ENCODE assay signal across 8 cellular contexts in the genomic region with DNA sequence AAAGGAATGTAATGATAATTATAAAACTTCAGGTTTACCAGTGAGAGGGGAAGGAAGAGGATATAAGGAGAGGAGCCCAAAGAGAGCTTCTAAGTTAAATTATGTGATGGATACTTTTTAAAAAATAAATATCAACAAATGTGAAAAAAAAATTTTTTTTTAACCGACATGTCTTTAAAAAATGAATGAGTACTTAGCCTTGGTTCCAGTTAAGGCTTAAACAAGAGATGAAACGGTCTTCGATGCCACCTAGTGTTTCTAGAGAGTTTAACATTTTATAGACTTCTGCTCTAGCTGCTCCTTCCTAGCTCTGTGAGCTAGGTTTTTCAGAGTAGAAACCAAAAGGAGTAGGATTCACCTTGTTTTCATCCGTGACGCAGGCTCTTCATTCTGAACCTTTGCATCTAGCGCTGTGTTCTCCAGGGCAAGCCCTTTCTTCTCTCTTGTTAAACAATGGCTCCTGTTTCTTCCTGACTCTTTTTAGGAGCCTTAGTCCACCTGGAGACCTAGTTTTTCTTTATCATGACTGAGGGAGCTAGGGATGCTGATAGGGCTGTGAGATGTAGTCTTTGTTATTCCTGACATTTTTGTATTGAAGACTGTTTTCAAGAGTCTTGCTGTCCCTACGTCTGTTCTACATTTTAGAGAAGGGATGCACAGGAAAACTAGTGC. TPM values are rescaled to one million over a fixed set of nuclear protein-coding genes. Genes with fewer than 3 reads are reported as not detected.
A peak's percentile ranks its signal among the peaks of the same experiment; 100 is the strongest.
DNase-seq lines count a peak whose midpoint lies in the region; ATAC-seq and TF ChIP-seq lines count a peak whose summit lies in the region.

No MANE protein-coding gene starts in this region.

- ATAC-seq in right cardiac atrium (peak; percentile 58 to 62), GM21447 (IDR thresholded peaks at IDR 0.05; ENCODE audit: unreplicated experiment) (no peak), GM19351 (IDR thresholded peaks at IDR 0.05; ENCODE audit: unreplicated experiment) (no peak)

- H3K9me3 ChIP-seq in right cardiac atrium (ENCODE audit: control insufficient read depth, low read length) (no peaks in the 10 kb centered on the region), spleen (no peaks in the 10 kb centered on the region)

- TF ChIP-seq CTCF in 22Rv1 (IDR thresholded peaks at IDR 0.05) (peak; percentile 71), GM10266 (IDR thresholded peaks at IDR 0.05; ENCODE audit: control insufficient read depth, insufficient read depth, low read depth, missing control alignments) (peak; percentile 41), VCaP (conservative IDR thresholded peaks at IDR 0.05) (peak; percentile 81), spleen (IDR thresholded peaks at IDR 0.05 in 8 of 11, conservative IDR thresholded peaks at IDR 0.05 in 3 of 11) (peak in 8 of 11 experiments; percentile 9 to 46 (median 38))

- no peak for TF ChIP-seq POLR2A in spleen (IDR thresholded peaks at IDR 0.05)

- H3K4me1 ChIP-seq in right cardiac atrium (ENCODE audit: control insufficient read depth, insufficient read depth, low read length), result no peaks in the 10 kb centered on the region
- no peaks in the 10 kb centered on the region for H3K4me1 ChIP-seq in spleen

- H3K27ac ChIP-seq in 22Rv1 (no peak overlapping the region), VCaP (no peak overlapping the region), right cardiac atrium (ENCODE audit: low read length) (no peak overlapping the region), spleen (no peak overlapping the region)

- DNase-seq in GM10266 (ENCODE audit: extremely low spot score) (peak; percentile 63), NCI-H1694 treated with DMSO at 0.1 percent for 48 hours (lab: John Stamatoyannopoulos, UW) (peak; percentile 79), right cardiac atrium (no peak), spleen (no peak)

- WGBS in right cardiac atrium, result 51% methylated on average over 7 of the region's 7 CpGs
- WGBS in spleen, 5 donors, result 48 to 73% (median 58%) methylated on average over 7 of the region's 7 CpGs

- intact Hi-C loops in right cardiac atrium (cut with DNase I) (no loop called here), spleen (cut with DNase I; ENCODE audit: low total_unique reads) (no loop called here)

- H3K27me3 ChIP-seq in right cardiac atrium (ENCODE audit: control insufficient read depth, insufficient read depth) (no peaks in the 10 kb centered on the region), spleen (replicated peaks in 1 of 7) (no peaks in the 10 kb centered on the region)

- H3K36me3 ChIP-seq in spleen, result peaks cover 2 to 72% (median 21%) of the 10 kb centered on the region in 6 donors

- H3K4me3 ChIP-seq in right cardiac atrium (ENCODE audit: low read length) (no peak overlapping the region), spleen (no peak overlapping the region)

RNA-seq across cellular contexts. Expression of a gene that starts 42.4 kb away (rescaled TPM):
- total RNA-seq in right cardiac atrium, result 1 to 10 TPM in 1 of 4 donors, under 1 TPM in 1, not detected in 2; 0.79 to 1.5 TPM
- polyA plus RNA-seq in right cardiac atrium, result 0.75 TPM
- 1 to 10 TPM in 2 of 7 donors, under 1 TPM in 2, not detected in 3; 0.70 to 1.7 (median 1.0) TPM for total RNA-seq in spleen
- polyA plus RNA-seq in spleen, result not detected

RNA-seq across cellular contexts. Expression of a gene that starts 44.9 kb away (rescaled TPM):
- 10 to 100 TPM; 31.5 to 48.2 (median 43.3) TPM for total RNA-seq in right cardiac atrium
- 69.9 TPM for polyA plus RNA-seq in right cardiac atrium
- 10 to 100 TPM; 22.5 to 40.1 (median 25.3) TPM for total RNA-seq in spleen
- 10 to 100 TPM; 44.3 to 64.6 (median 60.6) TPM for polyA plus RNA-seq in spleen

Comparison
In these comparisons a context has a peak if more than half of its experiments do, and no peak if none do; other contexts are left out.
1. DNase-seq: peak in GM10266 (single experiment) and NCI-H1694 treated with DMSO at 0.1 percent for 48 hours (single experiment); none in right cardiac atrium (0 of 3) and spleen (single experiment).
2. ATAC-seq: peak in right cardiac atrium (2 of 2); none in GM21447 (single experiment) and GM19351 (single experiment).
3. Peak in every context shown above with its lines, with median percentiles within 50 percentile points of each other: CTCF ChIP-seq.